Comparison of ENCODE assay signal across 10 cellular contexts in the genomic region with DNA sequence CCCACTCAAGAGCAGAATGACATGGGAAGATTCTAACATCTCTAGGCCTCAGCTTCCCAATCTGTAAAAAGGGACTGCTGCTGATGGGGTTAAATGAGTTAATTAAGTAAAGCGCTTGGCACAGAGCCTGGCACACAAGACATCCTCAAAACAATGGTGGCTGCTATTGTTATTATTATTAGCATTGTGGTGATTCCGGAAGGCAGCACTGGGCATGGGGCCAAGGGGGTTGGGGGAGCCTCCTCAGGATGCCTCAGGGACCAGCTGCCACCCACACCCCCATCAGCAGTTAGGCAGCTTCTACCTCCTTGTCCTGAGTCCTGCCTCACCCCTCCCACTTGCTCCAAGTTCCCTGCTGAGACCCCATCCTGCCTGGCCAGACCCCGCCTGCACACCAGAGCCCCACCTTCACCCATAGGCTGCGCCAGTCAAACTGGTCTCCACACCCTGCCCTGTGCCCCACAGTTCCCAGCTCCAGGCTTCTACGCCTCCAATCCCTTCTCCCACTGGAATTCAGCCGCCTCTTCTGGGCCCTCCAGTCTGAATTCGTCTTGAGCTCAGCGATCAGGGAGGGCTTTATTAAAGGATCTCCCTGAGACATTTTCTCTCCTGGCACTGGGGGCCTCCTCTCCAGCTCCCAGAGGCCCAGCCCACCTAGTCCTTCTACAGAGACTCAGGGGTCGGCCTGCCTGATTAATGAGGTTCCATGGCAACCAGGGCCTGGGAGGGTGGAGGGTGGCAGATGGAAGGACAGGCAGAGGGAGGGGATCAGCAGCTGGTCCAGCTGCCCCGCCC. TPM values are rescaled to one million over a fixed set of nuclear protein-coding genes. Genes with fewer than 3 reads are reported as not detected.
A peak's percentile ranks its signal among the peaks of the same experiment; 100 is the strongest.
DNase-seq lines count a peak whose midpoint lies in the region; ATAC-seq and TF ChIP-seq lines count a peak whose summit lies in the region.
"Had no signal": no experiment of that assay in that cellular context is flagged by ENCODE, and none has a peak within 500 bp of the region (broad histone marks: within the 10 kb centered on the region; RNA-seq: fewer than 3 reads in every experiment).

No MANE protein-coding gene starts in this region.

- TF ChIP-seq CTCF in astrocyte of the cerebellum (IDR thresholded peaks at IDR 0.05; ENCODE audit: low read depth, low read length, missing control alignments): no peak
- TF ChIP-seq CTCF in sigmoid colon (IDR thresholded peaks at IDR 0.05): no peak

- no peaks in the 10 kb centered on the region for H3K9me3 ChIP-seq in sigmoid colon
- H3K9me3 ChIP-seq: upper lobe of right lung had no signal

- no peaks in the 10 kb centered on the region for H3K36me3 Mint-ChIP-seq in natural killer cell treated with Interleukin-12 subunit alpha and Interleukin-12 subunit beta and Interleukin-15 and Interleukin-18, amount 100 ng/mL, for 72 hours

- H3K4me3 ChIP-seq in astrocyte of the cerebellum (ENCODE audit: low read depth, low read length): peak overlapping the region; percentile 41
- peak overlapping the region in 1 of 4 donors; percentile 51 for H3K4me3 ChIP-seq in sigmoid colon

- no peaks in the 10 kb centered on the region for H3K27me3 ChIP-seq in sigmoid colon
- H3K27me3 ChIP-seq: upper lobe of right lung had no signal

- DNase-seq in ELF-1 (ENCODE audit: low read depth, low spot score) (peak; percentile 34), NCI-H146 (lab: John Stamatoyannopoulos, UW) (peak; percentile 85), astrocyte of the cerebellum (ENCODE audit: low read depth) (no peak), inferior parietal cortex (ENCODE audit: extremely low spot score) (no peak), sigmoid colon (no peak), kidney tubule cell (ENCODE audit: low spot score) (no peak), left cardiac atrium (no peak)
- DNase-seq in natural killer cell treated with Interleukin-12 subunit alpha and Interleukin-12 subunit beta and Interleukin-15 and Interleukin-18, amount 100 ng/mL, for 72 hours (ENCODE audit: low spot score): no peak
- DNase-seq: NCI-H226, upper lobe of right lung had no signal

- no peaks in the 10 kb centered on the region for H3K36me3 ChIP-seq in sigmoid colon
- H3K36me3 ChIP-seq: upper lobe of right lung had no signal

- 20 to 48% methylated on average over 10 of the region's 10 CpGs for WGBS in sigmoid colon, 2 donors

- H3K4me1 ChIP-seq in sigmoid colon: peaks cover 0 to 19% (median 15%) of the 10 kb centered on the region in 4 donors

- H3K9me3 Mint-ChIP-seq in natural killer cell treated with Interleukin-12 subunit alpha and Interleukin-12 subunit beta and Interleukin-15 and Interleukin-18, amount 100 ng/mL, for 72 hours: no peaks in the 10 kb centered on the region

- intact Hi-C loops in sigmoid colon (cut with DNase I): loop anchor here (5.0 kb wide), 1 partner anchor 48 kb away; a partner anchor contains a TSS
- intact Hi-C loops in left cardiac atrium (cut with DNase I): loop anchor here in 1 of 2 donors (5.0 kb wide), 1 partner anchor 48 kb away; a partner anchor contains a TSS

- peaks cover 44 to 56% of the 10 kb centered on the region in 2 donors for H3K4me1 Mint-ChIP-seq in natural killer cell treated with Interleukin-12 subunit alpha and Interleukin-12 subunit beta and Interleukin-15 and Interleukin-18, amount 100 ng/mL, for 72 hours (ENCODE audit: low read depth in 2 of 2)

- H3K27ac ChIP-seq in sigmoid colon: peak overlapping the region in 1 of 4 donors; percentile 34
- H3K27ac ChIP-seq: upper lobe of right lung had no signal

- TF ChIP-seq POLR2A in sigmoid colon (IDR thresholded peaks at IDR 0.05): no peak

- no peak for ATAC-seq in natural killer cell treated with Interleukin-12 subunit alpha and Interleukin-12 subunit beta and Interleukin-15 and Interleukin-18, amount 100 ng/mL, for 72 hours
- ATAC-seq in left cardiac atrium: no peak

- in situ Hi-C loops in astrocyte of the cerebellum (cut with HindIII; ENCODE audit: low sequenced_read_pairs): loop anchor here (5.0 kb wide), 1 partner anchor 103 kb away; no protein-coding TSS in a partner anchor

- no peak for TF ChIP-seq EP300 in sigmoid colon (IDR thresholded peaks at IDR 0.05)

- H3K27ac Mint-ChIP-seq in natural killer cell treated with Interleukin-12 subunit alpha and Interleukin-12 subunit beta and Interleukin-15 and Interleukin-18, amount 100 ng/mL, for 72 hours: peak overlapping the region; percentile 74 to 84

- H3K4me3 Mint-ChIP-seq in natural killer cell treated with Interleukin-12 subunit alpha and Interleukin-12 subunit beta and Interleukin-15 and Interleukin-18, amount 100 ng/mL, for 72 hours: peak overlapping the region; percentile 88

- no peaks in the 10 kb centered on the region for H3K27me3 Mint-ChIP-seq in natural killer cell treated with Interleukin-12 subunit alpha and Interleukin-12 subunit beta and Interleukin-15 and Interleukin-18, amount 100 ng/mL, for 72 hours

RNA-seq across cellular contexts. Expression of a gene that starts 1.5 kb away (rescaled TPM):
- 100 to 1,000 TPM in 1 of 2 donors, 10 to 100 TPM in 1; 45.4 to 123 TPM for total RNA-seq in natural killer cell treated with Interleukin-12 subunit alpha and Interleukin-12 subunit beta and Interleukin-15 and Interleukin-18, amount 100 ng/mL, for 72 hours
- 1 to 10 TPM in 1 of 4 donors, under 1 TPM in 3; 0.33 to 1.7 (median 0.83) TPM for total RNA-seq in sigmoid colon
- 10 to 100 TPM in 1 of 3 donors, 1 to 10 TPM in 2; 1.8 to 13.1 (median 5.1) TPM for polyA plus RNA-seq in sigmoid colon
- 1 to 10 TPM; 1.6 to 3.7 TPM for total RNA-seq in left cardiac atrium

RNA-seq across cellular contexts. Expression of a gene that starts 10.5 kb away (rescaled TPM):
- 10 to 100 TPM; 16.9 to 29.5 TPM for total RNA-seq in natural killer cell treated with Interleukin-12 subunit alpha and Interleukin-12 subunit beta and Interleukin-15 and Interleukin-18, amount 100 ng/mL, for 72 hours
- total RNA-seq in sigmoid colon: 10 to 100 TPM; 44.6 to 50.1 (median 48.0) TPM
- 10 to 100 TPM; 27.1 to 30.7 (median 30.0) TPM for polyA plus RNA-seq in sigmoid colon
- 10 to 100 TPM; 47.4 to 59.9 TPM for total RNA-seq in left cardiac atrium

RNA-seq across cellular contexts. Expression of a gene that starts 18.0 kb away (rescaled TPM):
- total RNA-seq in natural killer cell treated with Interleukin-12 subunit alpha and Interleukin-12 subunit beta and Interleukin-15 and Interleukin-18, amount 100 ng/mL, for 72 hours: 1 to 10 TPM; 1.7 to 4.3 TPM
- total RNA-seq in sigmoid colon (1 to 10 TPM in 1 of 4 donors, under 1 TPM in 3; 0.54 to 1.1 (median 0.61) TPM), left cardiac atrium (under 1 TPM; 0.47 to 0.81 TPM)
- 1 to 10 TPM in 2 of 3 donors, under 1 TPM in 1; 0.60 to 4.5 (median 1.6) TPM for polyA plus RNA-seq in sigmoid colon

RNA-seq across cellular contexts. Expression of a gene that starts 22.6 kb away (rescaled TPM):
- total RNA-seq in natural killer cell treated with Interleukin-12 subunit alpha and Interleukin-12 subunit beta and Interleukin-15 and Interleukin-18, amount 100 ng/mL, for 72 hours: under 1 TPM; 0.12 to 0.81 TPM
- total RNA-seq in sigmoid colon (under 1 TPM in 1 of 4 donors, not detected in 3; 0.66 TPM), left cardiac atrium (under 1 TPM in 1 of 2 donors, not detected in 1; 0.29 TPM)
- polyA plus RNA-seq in sigmoid colon: under 1 TPM in 1 of 3 donors, not detected in 2; 0.12 TPM

RNA-seq across cellular contexts. Expression of a gene that starts 35.4 kb away (rescaled TPM):
- 1 to 10 TPM; 6.9 to 9.3 TPM for total RNA-seq in natural killer cell treated with Interleukin-12 subunit alpha and Interleukin-12 subunit beta and Interleukin-15 and Interleukin-18, amount 100 ng/mL, for 72 hours
- total RNA-seq in sigmoid colon (1 to 10 TPM; 4.5 to 6.8 (median 6.7) TPM), left cardiac atrium (10 to 100 TPM in 1 of 2 donors, 1 to 10 TPM in 1; 6.7 to 12.6 TPM)
- 1 to 10 TPM; 4.8 to 8.2 (median 5.8) TPM for polyA plus RNA-seq in sigmoid colon

Comparison
In these comparisons a context has a peak if more than half of its experiments do, and no peak if none do; other contexts are left out.
1. DNase-seq: peak in ELF-1 (single experiment) and NCI-H146 (single experiment); none in astrocyte of the cerebellum (single experiment), natural killer cell treated with Interleukin-12 subunit alpha and Interleukin-12 subunit beta and Interleukin-15 and Interleukin-18, amount 100 ng/mL, for 72 hours (single experiment), inferior parietal cortex (single experiment), sigmoid colon (single experiment), kidney tubule cell (single experiment) and left cardiac atrium (single experiment).
2. RNA of a gene that starts 1.5 kb away (total RNA-seq): 45.4 to 123 TPM in natural killer cell treated with Interleukin-12 subunit alpha and Interleukin-12 subunit beta and Interleukin-15 and Interleukin-18, amount 100 ng/mL, for 72 hours; 1.6 to 3.7 TPM in left cardiac atrium and 0.33 to 1.7 TPM in sigmoid colon; every median in the first group is over 4 times any median in the second.